ENCODE assay signal across 9 cellular contexts in the genomic region with DNA sequence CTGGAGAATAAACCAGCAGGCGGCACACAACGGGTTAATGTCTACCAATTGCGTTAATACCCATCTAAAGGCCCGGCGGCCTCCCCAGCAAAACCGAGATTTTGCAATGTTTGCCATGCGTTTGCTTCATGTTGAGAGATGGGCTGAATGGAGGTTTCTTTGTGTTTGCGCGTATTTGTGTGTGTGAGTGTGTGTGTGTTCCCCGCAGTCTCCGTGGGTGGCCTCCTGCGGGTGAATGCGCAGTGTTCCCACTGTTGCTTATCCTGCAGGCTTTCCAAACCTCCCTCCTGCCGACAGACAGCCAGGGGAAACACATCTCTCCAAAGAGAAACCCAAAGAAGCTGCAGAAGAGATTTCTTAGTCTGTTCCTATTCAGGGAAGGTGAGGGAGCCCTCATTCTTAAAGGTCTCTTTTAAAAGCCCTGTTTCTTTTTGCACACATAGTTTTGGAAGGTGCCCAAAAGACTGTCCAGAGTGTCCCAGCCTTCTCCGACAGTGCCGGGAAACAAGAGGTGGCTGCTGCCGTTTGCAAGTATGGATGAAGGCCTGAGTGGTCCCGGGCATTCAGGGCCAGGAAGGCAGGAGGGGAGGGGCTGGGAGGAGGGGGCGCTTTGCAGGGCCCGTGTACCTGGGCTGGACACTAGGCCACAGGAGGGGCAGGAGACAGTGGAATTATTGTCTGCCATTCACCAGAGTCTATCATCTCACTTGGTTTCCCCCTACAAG.
DNase-seq lines count a peak whose midpoint lies in the region; ATAC-seq lines count a peak whose summit lies in the region.
"Had no signal": no experiment of that assay in that cellular context is flagged by ENCODE, and none has a peak within 500 bp of the region (broad histone marks: within the 10 kb centered on the region; RNA-seq: fewer than 3 reads in every experiment).

No MANE protein-coding gene starts in this region.

- peak overlapping the region; percentile 58 for H3K9ac ChIP-seq in HUES6 (ENCODE audit: low read length)

- H3K4me3 ChIP-seq in HUES6 (ENCODE audit: low read depth, low read length): peak overlapping the region; percentile 36

- H3K27me3 ChIP-seq in HUES6 (ENCODE audit: control insufficient read depth, insufficient read depth, low read length): no peaks in the 10 kb centered on the region

- ATAC-seq in HG02763 (IDR thresholded peaks at IDR 0.05; ENCODE audit: unreplicated experiment) (no peak), HG02798 (IDR thresholded peaks at IDR 0.05; ENCODE audit: poor library complexity, unreplicated experiment) (no peak), GM19463 (IDR thresholded peaks at IDR 0.05; ENCODE audit: unreplicated experiment) (no peak)

- DNase-seq in astrocyte of the hippocampus (ENCODE audit: low read depth, low spot score) (peak; percentile 66), inferior parietal cortex (ENCODE audit: extremely low spot score) (peak; percentile 15), renal cortical epithelial cell (ENCODE audit: low read depth) (peak; percentile 32), glomerular visceral epithelial cell (ENCODE audit: extremely low spot score) (no peak)
- DNase-seq: DND-41 had no signal

- no peak overlapping the region for H3K27ac ChIP-seq in HUES6 (ENCODE audit: low read depth, low read length)

- no peaks in the 10 kb centered on the region for H3K9me3 ChIP-seq in HUES6 (ENCODE audit: control insufficient read depth, insufficient read depth, low read depth, low read length)

- no peaks in the 10 kb centered on the region for H3K36me3 ChIP-seq in HUES6 (ENCODE audit: control insufficient read depth, insufficient read depth, low read length)

- H3K4me1 ChIP-seq in HUES6 (ENCODE audit: control insufficient read depth, insufficient read depth, low read length): peaks cover 47% of the 10 kb centered on the region
